ENCODE assay signal across 9 cellular contexts in genomic region chr12:51393676-51394545, GRCh38. TPM values are rescaled to one million over a fixed set of nuclear protein-coding genes. Genes with fewer than 3 reads are reported as not detected.
A peak's percentile ranks its signal among the peaks of the same experiment; 100 is the strongest.
DNase-seq lines count a peak whose midpoint lies in the region; ATAC-seq, FAIRE-seq and TF ChIP-seq lines count a peak whose summit lies in the region.
"Had no signal": no experiment of that assay in that cellular context is flagged by ENCODE, and none has a peak within 500 bp of the region (broad histone marks: within the 10 kb centered on the region; RNA-seq: fewer than 3 reads in every experiment).

No MANE protein-coding gene starts in this region.

- no peaks in the 10 kb centered on the region for H3K9me3 Mint-ChIP-seq in neural crest cell

- DNase-seq in ELR (ENCODE audit: low read depth) = peak; percentile 100
- peak in 3 of 5 donors; percentile 19 to 71 (median 35) for DNase-seq in T-helper 1 cell
- peak; percentile 66 for DNase-seq in astrocyte of the hippocampus (ENCODE audit: low read depth, low spot score)
- DNase-seq in neural crest cell (ENCODE audit: low read depth, low spot score) = no peak
- DNase-seq in urothelium cell line (ENCODE audit: low spot score) = no peak
- DNase-seq: left cardiac atrium had no signal

- H3K27me3 Mint-ChIP-seq in neural crest cell (ENCODE audit: low read depth) = peaks cover 69% of the 10 kb centered on the region

- H3K27ac Mint-ChIP-seq in neural crest cell (ENCODE audit: unreplicated experiment) = no peak overlapping the region

- H3K4me3 Mint-ChIP-seq in neural crest cell = peak overlapping the region; percentile 58

- no peak for FAIRE-seq in urothelium cell line (lab: Jason Lieb, UNC)

- H3K4me1 Mint-ChIP-seq in neural crest cell = peaks cover 25% of the 10 kb centered on the region

- no peaks in the 10 kb centered on the region for H3K36me3 Mint-ChIP-seq in neural crest cell (ENCODE audit: low read depth)

- TF ChIP-seq CTCF in neural crest cell (conservative IDR thresholded peaks at IDR 0.05) = no peak

- ATAC-seq in GM19351 (IDR thresholded peaks at IDR 0.05; ENCODE audit: unreplicated experiment) = no peak
- ATAC-seq in GM18867 (IDR thresholded peaks at IDR 0.05; ENCODE audit: unreplicated experiment) = no peak
- no peak for ATAC-seq in HG03432 (IDR thresholded peaks at IDR 0.05; ENCODE audit: unreplicated experiment)

RNA-seq across cellular contexts. Expression of gene GALNT6, which starts 2.7 kb away (rescaled TPM):
- total RNA-seq in neural crest cell = 0.09 and 0.16 TPM in 2 replicates

RNA-seq across cellular contexts. Expression of gene SLC4A8, which starts 30.7 kb away (rescaled TPM):
- 30.9 and 33.8 TPM in 2 replicates for total RNA-seq in neural crest cell

RNA-seq across cellular contexts. Expression of gene CELA1, which starts 47.4 kb away (rescaled TPM):
- total RNA-seq in neural crest cell = not detected in 2 replicates
- total RNA-seq: left cardiac atrium had no signal

Comparison
In these comparisons a context has a peak if more than half of its experiments do, and no peak if none do; other contexts are left out.
1. DNase-seq: peak in ELR (single experiment), T-helper 1 cell (3 of 5) and astrocyte of the hippocampus (single experiment); none in neural crest cell (single experiment) and urothelium cell line (single experiment).